ENCODE assay signal across 8 cellular contexts in the genomic region with DNA sequence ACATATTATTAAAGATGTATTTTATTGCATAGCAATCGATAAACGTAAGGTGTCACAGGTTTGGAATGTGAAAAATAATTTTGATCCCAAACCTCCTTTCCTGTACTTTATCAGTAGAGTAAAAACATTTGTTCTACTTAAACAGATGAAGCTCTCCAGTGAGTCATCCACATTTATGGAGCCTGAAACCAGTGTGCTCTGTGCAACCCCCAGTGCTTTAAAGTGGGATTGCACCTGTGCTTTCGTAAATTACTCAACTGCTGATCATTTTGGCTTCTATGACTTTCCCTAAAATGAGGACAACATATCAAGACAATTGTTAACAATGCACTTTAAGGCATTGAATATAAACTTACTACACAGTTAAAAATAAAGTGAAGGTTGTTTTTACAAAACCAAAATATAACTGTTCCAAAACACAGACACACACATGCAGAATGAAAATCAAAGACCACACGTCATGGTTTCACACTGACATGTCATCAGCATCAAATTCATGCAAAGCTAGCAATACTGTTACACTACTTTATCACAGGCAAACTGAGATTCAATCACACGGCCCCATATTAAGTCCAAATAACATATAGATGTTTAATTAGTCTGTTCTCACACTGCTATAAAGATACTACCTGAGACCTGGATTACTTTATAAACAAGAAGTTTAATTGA. TPM values are rescaled to one million over a fixed set of nuclear protein-coding genes. Genes with fewer than 3 reads are reported as not detected.
A peak's percentile ranks its signal among the peaks of the same experiment; 100 is the strongest.
DNase-seq lines count a peak whose midpoint lies in the region; ATAC-seq and TF ChIP-seq lines count a peak whose summit lies in the region.

No MANE protein-coding gene starts in this region.

- DNase-seq in A673 (ENCODE audit: low spot score) (peak; percentile 61), NCI-H2196 treated with DMSO at 0.1 percent for 48 hours (lab: John Stamatoyannopoulos, UW; ENCODE audit: unreplicated experiment) (peak; percentile 21), UCSD-AML1 (lab: John Stamatoyannopoulos, UW; ENCODE audit: unreplicated experiment) (no peak)
- no peak for DNase-seq in effector memory CD8-positive, alpha-beta T cell
- no peak for DNase-seq in activated CD4-positive, alpha-beta T cell treated with anti-CD3 and anti-CD28 coated beads, Interleukin-2, amount 10 ng/mL, durations not matched to agents 24 days and 14 days

- no peaks in the 10 kb centered on the region for H3F3A ChIP-seq in neural cell (ENCODE audit: insufficient read depth, low read length, poor library complexity, severe bottlenecking)

- no TSS peak for BruUV-seq in A673 (replicated peaks; lab: Mats Ljungman, UMichigan)

- no peak overlapping the region for H3K4me3 ChIP-seq in A673 (ENCODE audit: low read depth, low read length, poor library complexity, severe bottlenecking)
- no peak overlapping the region for H3K4me3 ChIP-seq in neural cell (ENCODE audit: low read length)

- H3K27me3 ChIP-seq in A673 (replicated peaks; ENCODE audit: insufficient read depth, low read depth, low read length, poor library complexity) (no peaks in the 10 kb centered on the region), neural cell (ENCODE audit: insufficient read depth, low read depth, low read length) (no peaks in the 10 kb centered on the region)

- peak; percentile 64 for ATAC-seq in effector memory CD8-positive, alpha-beta T cell (replicated peaks)
- ATAC-seq in GM21447 (IDR thresholded peaks at IDR 0.05; ENCODE audit: unreplicated experiment), result no peak

- TF ChIP-seq CTCF in A673 (conservative IDR thresholded peaks at IDR 0.05; ENCODE audit: low read depth, low read length), result peak; percentile 52
- peak; percentile 43 for TF ChIP-seq CTCF in GM12873 (IDR thresholded peaks at IDR 0.05; ENCODE audit: insufficient read depth, low read depth, low read length, missing control alignments)
- TF ChIP-seq CTCF in neural cell (IDR thresholded peaks at IDR 0.05; ENCODE audit: poor library complexity, severe bottlenecking), result peak; percentile 67

- peaks cover 8 to 10% of the 10 kb centered on the region in 2 donors for H3K9me3 Mint-ChIP-seq in effector memory CD8-positive, alpha-beta T cell
- peaks cover 16% of the 10 kb centered on the region for H3K9me3 Mint-ChIP-seq in activated CD4-positive, alpha-beta T cell treated with anti-CD3 and anti-CD28 coated beads, Interleukin-2, amount 10 ng/mL, durations not matched to agents 24 days and 14 days

- TF ChIP-seq EP300 in neural cell (conservative IDR thresholded peaks at IDR 0.05; ENCODE audit: poor library complexity, severe bottlenecking), result no peak

- no peaks in the 10 kb centered on the region for H4K20me1 ChIP-seq in neural cell (ENCODE audit: insufficient read depth)

- no peaks in the 10 kb centered on the region for H3K4me1 ChIP-seq in A673 (ENCODE audit: insufficient read depth, low read length, poor library complexity, severe bottlenecking)

- POLR2A ChIA-PET in A673 (lab: Charles Lee; ENCODE audit: low non-redundant PET), result no interaction called here

- H3K9me3 ChIP-seq in A673 (ENCODE audit: low read depth, low read length, poor library complexity, severe bottlenecking) (peaks cover 6% of the 10 kb centered on the region), neural cell (ENCODE audit: low read length) (no peaks in the 10 kb centered on the region)

- peaks cover 28% of the 10 kb centered on the region for H3K36me3 Mint-ChIP-seq in effector memory CD8-positive, alpha-beta T cell (ENCODE audit: insufficient read depth)
- peaks cover 73% of the 10 kb centered on the region for H3K36me3 Mint-ChIP-seq in activated CD4-positive, alpha-beta T cell treated with anti-CD3 and anti-CD28 coated beads, Interleukin-2, amount 10 ng/mL, durations not matched to agents 24 days and 14 days (ENCODE audit: low read depth)

- no peak overlapping the region for H2AFZ ChIP-seq in neural cell (ENCODE audit: low read depth, low read length)

- peak; percentile 65 for TF ChIP-seq RAD21 in neural cell (conservative IDR thresholded peaks at IDR 0.05)

- no peaks in the 10 kb centered on the region for H3K27me3 Mint-ChIP-seq in effector memory CD8-positive, alpha-beta T cell
- H3K27me3 Mint-ChIP-seq in activated CD4-positive, alpha-beta T cell treated with anti-CD3 and anti-CD28 coated beads, Interleukin-2, amount 10 ng/mL, durations not matched to agents 24 days and 14 days, result no peaks in the 10 kb centered on the region

- peaks cover 36% of the 10 kb centered on the region for H3K36me3 ChIP-seq in A673 (ENCODE audit: insufficient read depth, low read length, poor library complexity, severe bottlenecking)
- H3K36me3 ChIP-seq in neural cell (ENCODE audit: insufficient read depth, low read length), result peaks cover 11% of the 10 kb centered on the region

- no peaks in the 10 kb centered on the region for H3K79me2 ChIP-seq in neural cell (replicated peaks; ENCODE audit: insufficient read depth, low read length)

- CTCF ChIA-PET in A673 (lab: Charles Lee), result interaction anchor here (1.0 kb wide), 1 partner anchor 47 kb away, joined by 11 read pairs; no protein-coding TSS in a partner anchor

- peaks cover 26 to 27% of the 10 kb centered on the region in 2 donors for H3K4me1 Mint-ChIP-seq in effector memory CD8-positive, alpha-beta T cell (ENCODE audit: low read depth in 2 of 2)
- peaks cover 15% of the 10 kb centered on the region for H3K4me1 Mint-ChIP-seq in activated CD4-positive, alpha-beta T cell treated with anti-CD3 and anti-CD28 coated beads, Interleukin-2, amount 10 ng/mL, durations not matched to agents 24 days and 14 days

- H3K27ac Mint-ChIP-seq in effector memory CD8-positive, alpha-beta T cell, result no peak overlapping the region
- no peak overlapping the region for H3K27ac Mint-ChIP-seq in activated CD4-positive, alpha-beta T cell treated with anti-CD3 and anti-CD28 coated beads, Interleukin-2, amount 10 ng/mL, durations not matched to agents 24 days and 14 days

- no peak overlapping the region for H3K4me2 ChIP-seq in neural cell (ENCODE audit: low read length)

- H3K4me3 Mint-ChIP-seq in effector memory CD8-positive, alpha-beta T cell, result no peak overlapping the region
- no peak overlapping the region for H3K4me3 Mint-ChIP-seq in activated CD4-positive, alpha-beta T cell treated with anti-CD3 and anti-CD28 coated beads, Interleukin-2, amount 10 ng/mL, durations not matched to agents 24 days and 14 days

- intact Hi-C loops in A673 (cut with micrococcal nuclease; ENCODE audit: unreplicated experiment), result no loop called here
- intact Hi-C loops in activated CD4-positive, alpha-beta T cell treated with anti-CD3 and anti-CD28 coated beads, Interleukin-2, amount 10 ng/mL, durations not matched to agents 24 days and 14 days (cut with micrococcal nuclease), result no loop called here

- H3K9me2 ChIP-seq in neural cell (ENCODE audit: insufficient read depth, low read length), result no peaks in the 10 kb centered on the region

- no peak overlapping the region for H3K27ac ChIP-seq in A673 (ENCODE audit: low read depth, low read length, poor library complexity, severe bottlenecking)
- no peak overlapping the region for H3K27ac ChIP-seq in neural cell (ENCODE audit: low read length)

- no peak overlapping the region for H3K9ac ChIP-seq in neural cell (ENCODE audit: low read length)

TF ChIP-seq in neural cell, 6 proteins besides CTCF, POLR2A, EP300 and RAD21:
- no peak for TF ChIP-seq TAF1 (IDR thresholded peaks at IDR 0.05; ENCODE audit: low read depth)
- TF ChIP-seq SMC3 (conservative IDR thresholded peaks at IDR 0.05; ENCODE audit: poor library complexity), result peak; percentile 64

RNA-seq across cellular contexts. Expression of gene TMEM18, which starts 9.7 kb away (rescaled TPM):
- 25.9 and 29.0 TPM in 2 replicates for total RNA-seq in A673 (2021)
- 49.3 and 58.6 TPM in 2 replicates for polyA plus RNA-seq in neural cell
- polyA minus RNA-seq in neural cell, result 26.1 and 30.2 TPM in 2 replicates
- 21.5 and 25.1 TPM in 2 replicates for total RNA-seq in activated CD4-positive, alpha-beta T cell treated with anti-CD3 and anti-CD28 coated beads, Interleukin-2, amount 10 ng/mL, durations not matched to agents 24 days and 14 days

Comparison
In these comparisons a context has a peak if more than half of its experiments do, and no peak if none do; other contexts are left out.
1. DNase-seq: peak in A673 (single experiment) and NCI-H2196 treated with DMSO at 0.1 percent for 48 hours (single experiment); none in effector memory CD8-positive, alpha-beta T cell (0 of 3), UCSD-AML1 (single experiment) and activated CD4-positive, alpha-beta T cell treated with anti-CD3 and anti-CD28 coated beads, Interleukin-2, amount 10 ng/mL, durations not matched to agents 24 days and 14 days (single experiment).
2. Peak in every context shown above with its lines, with median percentiles within 50 percentile points of each other: CTCF ChIP-seq.